Comparison of ENCODE assay signal across 1 cellular context in genomic region chr9:127712371-127712770, GRCh38.
TF ChIP-seq lines count a peak whose summit lies in the region.

No MANE protein-coding gene starts in this region.

TF ChIP-seq in GM23338, 12 proteins besides CTCF, POLR2A, EP300 and RAD21:
- TF ChIP-seq STAT1 (IDR thresholded peaks at IDR 0.05; ENCODE audit: unreplicated experiment) (no peak), JUNB (IDR thresholded peaks at IDR 0.05; ENCODE audit: unreplicated experiment) (no peak), ETS1 (IDR thresholded peaks at IDR 0.05) (no peak), NANOG (IDR thresholded peaks at IDR 0.05; ENCODE audit: borderline replicate concordance) (no peak), ZNF331 (CRISPR knock-in tag; IDR thresholded peaks at IDR 0.05; ENCODE audit: low read depth) (no peak), ZNF114 (CRISPR knock-in tag; IDR thresholded peaks at IDR 0.05) (no peak), POLR2AphosphoS5 (IDR thresholded peaks at IDR 0.05; ENCODE audit: low read depth) (no peak), ZNF462 (CRISPR knock-in tag; IDR thresholded peaks at IDR 0.05) (no peak), EZH2phosphoT487 (IDR thresholded peaks at IDR 0.05; ENCODE audit: unreplicated experiment) (no peak), REST (IDR thresholded peaks at IDR 0.05; ENCODE audit: unreplicated experiment) (no peak)
